Comparison of ENCODE assay signal across 15 cellular contexts in the genomic region with DNA sequence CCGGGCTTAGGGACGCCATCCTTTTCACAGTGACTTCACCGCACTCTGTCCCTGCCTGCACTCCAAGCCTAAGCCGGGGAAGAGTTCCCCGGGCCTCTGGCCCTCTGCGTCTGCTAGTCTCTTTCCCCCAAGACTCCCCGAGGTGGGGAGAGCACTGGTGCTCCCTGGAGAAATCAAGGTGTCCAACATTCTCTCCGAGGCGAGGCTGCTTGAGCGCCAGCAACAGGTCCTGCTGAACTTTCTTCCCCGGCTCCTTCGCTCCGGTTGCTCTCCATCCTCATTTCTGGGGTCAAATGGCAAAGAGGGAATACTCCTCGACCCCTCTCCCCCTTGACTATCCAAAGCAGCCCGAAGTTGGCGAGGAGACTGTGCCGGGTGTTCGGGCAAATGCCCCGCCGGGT. TPM values are rescaled to one million over a fixed set of nuclear protein-coding genes. Genes with fewer than 3 reads are reported as not detected.
DNase-seq lines count a peak whose midpoint lies in the region; ATAC-seq and TF ChIP-seq lines count a peak whose summit lies in the region.
"Had no signal": no experiment of that assay in that cellular context is flagged by ENCODE, and none has a peak within 500 bp of the region (broad histone marks: within the 10 kb centered on the region; RNA-seq: fewer than 3 reads in every experiment).

No MANE protein-coding gene starts in this region.

- peak overlapping the region; percentile 43 for H3K4me3 Mint-ChIP-seq in endodermal cell
- H3K4me3 Mint-ChIP-seq: activated CD4-positive, alpha-beta memory T cell treated with anti-CD3 and anti-CD28 coated beads for 36 hours; CD14-positive monocyte had no signal

- H3K27ac ChIP-seq in HUES6 (ENCODE audit: low read depth, low read length) (no peak overlapping the region), endodermal cell (ENCODE audit: low read depth, low read length) (no peak overlapping the region), lower lobe of right lung (peak overlapping the region; percentile 71), stomach smooth muscle (ENCODE audit: low read length) (peak overlapping the region; percentile 98)
- H3K27ac ChIP-seq: KMS-11 had no signal

- WGBS in endodermal cell (ENCODE audit: insufficient coverage in 1 of 2, insufficient read length in 1 of 2), 2 experiments: 3 to 11% methylated on average over 6 to 20 of the region's 20 CpGs

- H3K9ac ChIP-seq in HUES6 (ENCODE audit: low read length) (no peak overlapping the region), endodermal cell (ENCODE audit: extremely low read depth, low read length, poor library complexity, severe bottlenecking) (no peak overlapping the region), stomach smooth muscle (ENCODE audit: low read length in 2 of 2) (peak overlapping the region; percentile 70 to 86)
- H3K9ac ChIP-seq: KMS-11 had no signal

- ATAC-seq in lower lobe of right lung: no peak
- ATAC-seq in HG02840 (IDR thresholded peaks at IDR 0.05; ENCODE audit: low FRiP score, unreplicated experiment): no peak

- no peak overlapping the region for H3K27ac Mint-ChIP-seq in endodermal cell
- H3K27ac Mint-ChIP-seq: activated CD4-positive, alpha-beta memory T cell treated with anti-CD3 and anti-CD28 coated beads for 36 hours had no signal

- H3K27me3 ChIP-seq in HUES6 (ENCODE audit: control insufficient read depth, insufficient read depth, low read length) (peaks cover 100% of the 10 kb centered on the region), endodermal cell (ENCODE audit: control insufficient read depth, insufficient read depth, low read length, poor library complexity, severe bottlenecking) (peaks cover 100% of the 10 kb centered on the region), lower lobe of right lung (ENCODE audit: low read depth) (peaks cover 72% of the 10 kb centered on the region), stomach smooth muscle (ENCODE audit: control insufficient read depth in 1 of 2, insufficient read depth in 2 of 2, low read length in 2 of 2) (no peaks in the 10 kb centered on the region)

- no peaks in the 10 kb centered on the region for H3K9me3 Mint-ChIP-seq in endodermal cell

- H3K4me3 ChIP-seq in HUES6 (ENCODE audit: low read depth, low read length) (peak overlapping the region; percentile 65), endodermal cell (ENCODE audit: low read length) (peak overlapping the region; percentile 75), lower lobe of right lung (peak overlapping the region; percentile 55), stomach smooth muscle (ENCODE audit: low read length in 2 of 2) (peak overlapping the region; percentile 57 to 81)

- TF ChIP-seq CTCF in endodermal cell (conservative IDR thresholded peaks at IDR 0.05) (no peak), lower lobe of right lung (IDR thresholded peaks at IDR 0.05) (no peak)

- no peaks in the 10 kb centered on the region for H3K36me3 ChIP-seq in HUES6 (ENCODE audit: control insufficient read depth, insufficient read depth, low read length)
- H3K36me3 ChIP-seq in endodermal cell (ENCODE audit: control insufficient read depth, insufficient read depth, low read length): no peaks in the 10 kb centered on the region
- no peaks in the 10 kb centered on the region for H3K36me3 ChIP-seq in lower lobe of right lung
- no peaks in the 10 kb centered on the region for H3K36me3 ChIP-seq in stomach smooth muscle (ENCODE audit: control insufficient read depth in 2 of 2, insufficient read depth in 2 of 2, low read length in 2 of 2)

- no peaks in the 10 kb centered on the region for H3K27me3 Mint-ChIP-seq in endodermal cell (ENCODE audit: insufficient read depth)

- H3K9me3 ChIP-seq in HUES6 (ENCODE audit: control insufficient read depth, insufficient read depth, low read depth, low read length) (no peaks in the 10 kb centered on the region), endodermal cell (ENCODE audit: control insufficient read depth, low read length) (no peaks in the 10 kb centered on the region), lower lobe of right lung (no peaks in the 10 kb centered on the region), stomach smooth muscle (ENCODE audit: control insufficient read depth in 2 of 2, low read length in 2 of 2) (no peaks in the 10 kb centered on the region)

- peaks cover 19% of the 10 kb centered on the region for H3K4me1 Mint-ChIP-seq in endodermal cell

- intact Hi-C loops in lower lobe of right lung (cut with DNase I): no loop called here

- no peaks in the 10 kb centered on the region for H3K36me3 Mint-ChIP-seq in endodermal cell (ENCODE audit: low read depth)

- H3K4me1 ChIP-seq in HUES6 (ENCODE audit: control insufficient read depth, insufficient read depth, low read length): peaks cover 44% of the 10 kb centered on the region
- peaks cover 15% of the 10 kb centered on the region for H3K4me1 ChIP-seq in endodermal cell (ENCODE audit: control insufficient read depth, insufficient read depth, low read length)
- H3K4me1 ChIP-seq in lower lobe of right lung: peaks cover 6% of the 10 kb centered on the region
- H3K4me1 ChIP-seq in stomach smooth muscle (ENCODE audit: control insufficient read depth, insufficient read depth, low read length): peaks cover 41% of the 10 kb centered on the region

- DNase-seq in endodermal cell (peak; percentile 61), lower lobe of right lung (no peak), EL (no peak), DMS79 (lab: John Stamatoyannopoulos, UW) (no peak), epidermal melanocyte (ENCODE audit: insufficient read length, low spot score) (no peak)
- DNase-seq: activated CD4-positive, alpha-beta memory T cell treated with anti-CD3 and anti-CD28 coated beads for 36 hours; activated effector memory CD4-positive, alpha-beta T cell treated with anti-CD3 and anti-CD28 coated beads, Interleukin-2, amount 50 U/mL, for 16 hours; NCI-H1694 treated with DMSO at 0.1 percent for 48 hours; NCI-H748 treated with DMSO at 0.1 percent for 48 hours; stimulated activated naive CD4-positive, alpha-beta T cell had no signal

RNA-seq across cellular contexts. Expression of a gene that starts 28.9 kb away (rescaled TPM):
- 1 to 10 TPM in 1 of 2 donors, under 1 TPM in 1; 0.73 to 3.3 TPM for total RNA-seq in endodermal cell
- polyA plus RNA-seq in endodermal cell (2013, experiment 1 of 2): 54.2 TPM
- polyA plus RNA-seq in endodermal cell (2013, experiment 2 of 2): 40.9 TPM
- 50.6 TPM for total RNA-seq in lower lobe of right lung
- total RNA-seq: activated CD4-positive, alpha-beta memory T cell treated with anti-CD3 and anti-CD28 coated beads for 36 hours had no signal
- polyA plus RNA-seq: CD14-positive monocyte had no signal

Comparison
In these comparisons a context has a peak if more than half of its experiments do, and no peak if none do; other contexts are left out.
1. H3K27ac ChIP-seq: peak in lower lobe of right lung (single experiment) and stomach smooth muscle (single experiment); none in HUES6 (single experiment) and endodermal cell (single experiment).
2. H3K9ac ChIP-seq: peak in stomach smooth muscle (2 of 2); none in HUES6 (single experiment) and endodermal cell (single experiment).
3. RNA of a gene that starts 28.9 kb away (total RNA-seq): 50.6 TPM in lower lobe of right lung (single experiment); 0.73 to 3.3 TPM in endodermal cell; every median in the first group is over 10 times any median in the second.
4. Peak in every context shown above with its lines, with median percentiles within 50 percentile points of each other: H3K4me3 ChIP-seq.